1 cellular context compared by ENCODE assay signal in genomic region chr12:131348226-131349010, GRCh38.
TF ChIP-seq lines count a peak whose summit lies in the region.

No MANE protein-coding gene starts in this region.

TF ChIP-seq in H1, 55 proteins besides CTCF, POLR2A, EP300 and RAD21:
- no peak for TF ChIP-seq EGR1 (IDR thresholded peaks at IDR 0.05; ENCODE audit: borderline replicate concordance, low read depth, low read length)
- TF ChIP-seq SP4 (IDR thresholded peaks at IDR 0.05; ENCODE audit: low read length), result no peak
- TF ChIP-seq MAX (IDR thresholded peaks at IDR 0.05), result no peak
- no peak for TF ChIP-seq NRF1 (IDR thresholded peaks at IDR 0.05; ENCODE audit: low read depth, low read length)
- TF ChIP-seq SP2 (IDR thresholded peaks at IDR 0.05; ENCODE audit: low read length), result no peak
- no peak for TF ChIP-seq YY1 (IDR thresholded peaks at IDR 0.05; ENCODE audit: low read depth, low read length)
